In genomic region chr11:65391007-65391406, GRCh38 we compare ENCODE assay signal across 8 cellular contexts. TPM values are rescaled to one million over a fixed set of nuclear protein-coding genes. Genes with fewer than 3 reads are reported as not detected.
DNase-seq lines count a peak whose midpoint lies in the region; ATAC-seq and TF ChIP-seq lines count a peak whose summit lies in the region.

No MANE protein-coding gene starts in this region.

- H3K36me3 ChIP-seq in BLaER1 = peaks cover 76% of the 10 kb centered on the region
- peaks cover 97% of the 10 kb centered on the region for H3K36me3 ChIP-seq in SJSA1
- H3K36me3 ChIP-seq in esophagus squamous epithelium = peaks cover 14 to 70% (median 18%) of the 10 kb centered on the region in 3 donors
- peaks cover 37% of the 10 kb centered on the region for H3K36me3 ChIP-seq in osteoblast (ENCODE audit: insufficient read depth, low read length)

- H2AFZ ChIP-seq in osteoblast (ENCODE audit: low read length) = no peak overlapping the region

- ATAC-seq in left colon = no peak

- WGBS in esophagus squamous epithelium, 2 donors = 0 to 17% methylated on average over 1 of the region's 9 CpGs

- peak overlapping the region; percentile 79 for H3K27ac ChIP-seq in BLaER1
- peak overlapping the region; percentile 45 for H3K27ac ChIP-seq in SJSA1
- peak overlapping the region; percentile 16 to 99 (median 74) for H3K27ac ChIP-seq in esophagus squamous epithelium
- H3K27ac ChIP-seq in osteoblast (ENCODE audit: low read depth, low read length) = peak overlapping the region; percentile 51

- no peak for TF ChIP-seq POLR2A in esophagus squamous epithelium (IDR thresholded peaks at IDR 0.05)

- intact Hi-C loops in esophagus squamous epithelium (cut with DNase I) (no loop called here), left colon (cut with DNase I, micrococcal nuclease) (no loop called here)

- no peaks in the 10 kb centered on the region for H3K9me3 ChIP-seq in BLaER1
- H3K9me3 ChIP-seq in SJSA1 (replicated peaks) = peaks cover 3% of the 10 kb centered on the region; the same call in 1 of the 2 replicates
- H3K9me3 ChIP-seq in esophagus squamous epithelium = no peaks in the 10 kb centered on the region
- H3K9me3 ChIP-seq in osteoblast (ENCODE audit: low read depth, low read length) = no peaks in the 10 kb centered on the region

- H3K4me3 ChIP-seq in BLaER1 = no peak overlapping the region
- H3K4me3 ChIP-seq in SJSA1 = 0 out of 2 replicates have a peak overlapping the region, but pooled peaks have one; percentile 3
- peak overlapping the region in 3 of 4 donors; percentile 20 to 91 (median 29) for H3K4me3 ChIP-seq in esophagus squamous epithelium
- H3K4me3 ChIP-seq in osteoblast (ENCODE audit: insufficient read depth, low read length) = peak overlapping the region; percentile 42

- DNase-seq in SJSA1 (ENCODE audit: low read depth in 1 of 2, low spot score in 2 of 2) (peak; percentile 57 to 74), esophagus squamous epithelium (lab: John Stamatoyannopoulos, UW) (no peak), osteoblast (ENCODE audit: insufficient read length, low spot score, missing footprints) (peak; percentile 95), NCI-H1694 treated with DMSO at 0.1 percent for 48 hours (lab: John Stamatoyannopoulos, UW) (no peak), left colon (no peak), NCI-H1048 (lab: John Stamatoyannopoulos, UW) (no peak), Kasumi-1 (lab: John Stamatoyannopoulos, UW) (no peak)

- H3K27me3 ChIP-seq in BLaER1 = no peaks in the 10 kb centered on the region
- no peaks in the 10 kb centered on the region for H3K27me3 ChIP-seq in SJSA1 (replicated peaks)
- no peaks in the 10 kb centered on the region for H3K27me3 ChIP-seq in esophagus squamous epithelium
- no peaks in the 10 kb centered on the region for H3K27me3 ChIP-seq in osteoblast (ENCODE audit: insufficient read depth, low read length)

- TF ChIP-seq CTCF in esophagus squamous epithelium (IDR thresholded peaks at IDR 0.05) = peak in 1 of 6 experiments; percentile 12
- no peak for TF ChIP-seq CTCF in osteoblast (IDR thresholded peaks at IDR 0.05; ENCODE audit: extremely low read depth, low read depth, low read length)

- H3K4me2 ChIP-seq in BLaER1 = peak overlapping the region; percentile 99
- H3K4me2 ChIP-seq in osteoblast (ENCODE audit: insufficient read depth, low read length) = peak overlapping the region; percentile 60

- peaks cover 51% of the 10 kb centered on the region for H4K20me1 ChIP-seq in BLaER1
- peaks cover 12% of the 10 kb centered on the region for H4K20me1 ChIP-seq in osteoblast (ENCODE audit: insufficient read depth, low read length)

- H3K79me2 ChIP-seq in osteoblast (ENCODE audit: insufficient read depth, low read length) = peaks cover 84% of the 10 kb centered on the region

- H3K9ac ChIP-seq in BLaER1 = peak overlapping the region; percentile 59

- peaks cover 67% of the 10 kb centered on the region for H3K4me1 ChIP-seq in BLaER1
- H3K4me1 ChIP-seq in SJSA1 (replicated peaks) = peaks cover 58% of the 10 kb centered on the region
- peaks cover 52 to 58% (median 53%) of the 10 kb centered on the region in 3 donors for H3K4me1 ChIP-seq in esophagus squamous epithelium
- peaks cover 36% of the 10 kb centered on the region for H3K4me1 ChIP-seq in osteoblast (ENCODE audit: insufficient read depth, low read length)

RNA-seq across cellular contexts. Expression of gene FRMD8, which starts 4.6 kb away (rescaled TPM):
- total RNA-seq in SJSA1 (2014; rRNA removed; shearing (Covaris generic)) = 90.2 and 125 TPM in 2 replicates
- total RNA-seq in esophagus squamous epithelium (10 to 100 TPM; 44.1 to 88.7 (median 81.0) TPM), osteoblast (62.2 and 78.2 TPM in 2 replicates), left colon (10 to 100 TPM; 38.1 to 42.2 TPM)

RNA-seq across cellular contexts. Expression of gene SLC25A45, which starts 8.6 kb away (rescaled TPM):
- 3.1 and 5.3 TPM in 2 replicates for total RNA-seq in SJSA1 (2014; rRNA removed; shearing (Covaris generic))
- 1 to 10 TPM; 1.9 to 7.7 (median 4.0) TPM for total RNA-seq in esophagus squamous epithelium
- total RNA-seq in osteoblast = 4.1 and 4.3 TPM in 2 replicates
- 1 to 10 TPM; 5.8 to 8.4 TPM for total RNA-seq in left colon

RNA-seq across cellular contexts. Expression of gene NEAT1, which starts 31.6 kb away (rescaled TPM):
- total RNA-seq in SJSA1 (2014; rRNA removed; shearing (Covaris generic)) = 6.9 and 12.1 TPM in 2 replicates
- total RNA-seq in esophagus squamous epithelium (100 to 1,000 TPM in 3 of 4 donors, 10 to 100 TPM in 1; 30.6 to 705 (median 357) TPM), osteoblast (818 and 1,122 TPM in 2 replicates), left colon (1,000 to 10,000 TPM in 1 of 2 donors, 100 to 1,000 TPM in 1; 818 to 1,135 TPM)

RNA-seq across cellular contexts. Expression of gene TIGD3, which starts 36.5 kb away (rescaled TPM):
- 0.25 TPM in 1 of 2 replicates, not detected in the other for total RNA-seq in SJSA1 (2014; rRNA removed; shearing (Covaris generic))
- total RNA-seq in esophagus squamous epithelium = 1 to 10 TPM in 1 of 4 donors, under 1 TPM in 3; 0.13 to 1.3 (median 0.56) TPM
- total RNA-seq in osteoblast = not detected in 2 replicates
- total RNA-seq in left colon = under 1 TPM; 0.20 to 0.61 TPM

RNA-seq across cellular contexts. Expression of gene DPF2, which starts 57.4 kb away (rescaled TPM):
- 87.6 and 105 TPM in 2 replicates for total RNA-seq in SJSA1 (2014; rRNA removed; shearing (Covaris generic))
- total RNA-seq in esophagus squamous epithelium = 10 to 100 TPM; 18.7 to 35.3 (median 23.8) TPM
- 44.2 and 48.1 TPM in 2 replicates for total RNA-seq in osteoblast
- 10 to 100 TPM; 25.9 to 33.1 TPM for total RNA-seq in left colon

Comparison
In these comparisons a context has a peak if more than half of its experiments do, and no peak if none do; other contexts are left out.
1. DNase-seq: peak in SJSA1 (2 of 2) and osteoblast (single experiment); none in esophagus squamous epithelium (single experiment), NCI-H1694 treated with DMSO at 0.1 percent for 48 hours (single experiment), left colon (0 of 2), NCI-H1048 (single experiment) and Kasumi-1 (0 of 2).
2. Peak in every context shown above with its lines, with median percentiles within 50 percentile points of each other: H3K27ac ChIP-seq.